In the genomic region with DNA sequence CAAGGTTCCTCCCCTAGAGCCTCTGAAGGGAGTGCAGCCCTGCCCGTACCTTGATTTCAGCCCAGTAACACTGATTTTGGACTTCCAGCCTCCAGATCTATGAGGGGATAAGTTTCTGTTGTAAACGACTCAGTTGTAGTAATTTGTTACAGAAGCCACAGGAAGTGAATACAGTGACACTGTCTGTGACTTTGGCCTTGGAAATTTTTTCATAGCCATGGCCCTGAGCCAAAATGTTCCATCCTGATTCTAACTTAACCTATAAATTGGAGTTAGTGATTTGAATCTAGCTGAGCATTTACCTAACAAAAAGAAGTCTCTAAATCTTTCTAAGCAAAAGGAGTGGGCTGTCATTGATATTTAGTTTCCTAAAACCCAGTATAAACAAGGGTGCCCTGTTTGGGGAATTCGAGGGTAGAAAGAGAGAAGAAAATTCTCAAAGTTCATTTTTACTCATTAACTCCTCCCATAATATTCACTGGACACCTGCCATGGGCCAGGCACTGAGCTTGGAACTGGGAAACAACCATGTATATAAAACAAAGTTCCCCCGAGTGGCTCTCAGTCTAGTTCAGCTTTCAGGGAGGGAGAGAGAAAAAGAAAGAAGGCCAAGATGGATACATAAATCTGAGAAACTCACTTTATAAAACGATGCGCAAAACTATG, we compare ENCODE assay signal across 1 cellular context.
TF ChIP-seq lines count a peak whose summit lies in the region.

No MANE protein-coding gene starts in this region.

TF ChIP-seq in GM23338, 12 proteins besides CTCF, POLR2A, EP300 and RAD21 (continued from another document):
- TF ChIP-seq, protein P1, sequence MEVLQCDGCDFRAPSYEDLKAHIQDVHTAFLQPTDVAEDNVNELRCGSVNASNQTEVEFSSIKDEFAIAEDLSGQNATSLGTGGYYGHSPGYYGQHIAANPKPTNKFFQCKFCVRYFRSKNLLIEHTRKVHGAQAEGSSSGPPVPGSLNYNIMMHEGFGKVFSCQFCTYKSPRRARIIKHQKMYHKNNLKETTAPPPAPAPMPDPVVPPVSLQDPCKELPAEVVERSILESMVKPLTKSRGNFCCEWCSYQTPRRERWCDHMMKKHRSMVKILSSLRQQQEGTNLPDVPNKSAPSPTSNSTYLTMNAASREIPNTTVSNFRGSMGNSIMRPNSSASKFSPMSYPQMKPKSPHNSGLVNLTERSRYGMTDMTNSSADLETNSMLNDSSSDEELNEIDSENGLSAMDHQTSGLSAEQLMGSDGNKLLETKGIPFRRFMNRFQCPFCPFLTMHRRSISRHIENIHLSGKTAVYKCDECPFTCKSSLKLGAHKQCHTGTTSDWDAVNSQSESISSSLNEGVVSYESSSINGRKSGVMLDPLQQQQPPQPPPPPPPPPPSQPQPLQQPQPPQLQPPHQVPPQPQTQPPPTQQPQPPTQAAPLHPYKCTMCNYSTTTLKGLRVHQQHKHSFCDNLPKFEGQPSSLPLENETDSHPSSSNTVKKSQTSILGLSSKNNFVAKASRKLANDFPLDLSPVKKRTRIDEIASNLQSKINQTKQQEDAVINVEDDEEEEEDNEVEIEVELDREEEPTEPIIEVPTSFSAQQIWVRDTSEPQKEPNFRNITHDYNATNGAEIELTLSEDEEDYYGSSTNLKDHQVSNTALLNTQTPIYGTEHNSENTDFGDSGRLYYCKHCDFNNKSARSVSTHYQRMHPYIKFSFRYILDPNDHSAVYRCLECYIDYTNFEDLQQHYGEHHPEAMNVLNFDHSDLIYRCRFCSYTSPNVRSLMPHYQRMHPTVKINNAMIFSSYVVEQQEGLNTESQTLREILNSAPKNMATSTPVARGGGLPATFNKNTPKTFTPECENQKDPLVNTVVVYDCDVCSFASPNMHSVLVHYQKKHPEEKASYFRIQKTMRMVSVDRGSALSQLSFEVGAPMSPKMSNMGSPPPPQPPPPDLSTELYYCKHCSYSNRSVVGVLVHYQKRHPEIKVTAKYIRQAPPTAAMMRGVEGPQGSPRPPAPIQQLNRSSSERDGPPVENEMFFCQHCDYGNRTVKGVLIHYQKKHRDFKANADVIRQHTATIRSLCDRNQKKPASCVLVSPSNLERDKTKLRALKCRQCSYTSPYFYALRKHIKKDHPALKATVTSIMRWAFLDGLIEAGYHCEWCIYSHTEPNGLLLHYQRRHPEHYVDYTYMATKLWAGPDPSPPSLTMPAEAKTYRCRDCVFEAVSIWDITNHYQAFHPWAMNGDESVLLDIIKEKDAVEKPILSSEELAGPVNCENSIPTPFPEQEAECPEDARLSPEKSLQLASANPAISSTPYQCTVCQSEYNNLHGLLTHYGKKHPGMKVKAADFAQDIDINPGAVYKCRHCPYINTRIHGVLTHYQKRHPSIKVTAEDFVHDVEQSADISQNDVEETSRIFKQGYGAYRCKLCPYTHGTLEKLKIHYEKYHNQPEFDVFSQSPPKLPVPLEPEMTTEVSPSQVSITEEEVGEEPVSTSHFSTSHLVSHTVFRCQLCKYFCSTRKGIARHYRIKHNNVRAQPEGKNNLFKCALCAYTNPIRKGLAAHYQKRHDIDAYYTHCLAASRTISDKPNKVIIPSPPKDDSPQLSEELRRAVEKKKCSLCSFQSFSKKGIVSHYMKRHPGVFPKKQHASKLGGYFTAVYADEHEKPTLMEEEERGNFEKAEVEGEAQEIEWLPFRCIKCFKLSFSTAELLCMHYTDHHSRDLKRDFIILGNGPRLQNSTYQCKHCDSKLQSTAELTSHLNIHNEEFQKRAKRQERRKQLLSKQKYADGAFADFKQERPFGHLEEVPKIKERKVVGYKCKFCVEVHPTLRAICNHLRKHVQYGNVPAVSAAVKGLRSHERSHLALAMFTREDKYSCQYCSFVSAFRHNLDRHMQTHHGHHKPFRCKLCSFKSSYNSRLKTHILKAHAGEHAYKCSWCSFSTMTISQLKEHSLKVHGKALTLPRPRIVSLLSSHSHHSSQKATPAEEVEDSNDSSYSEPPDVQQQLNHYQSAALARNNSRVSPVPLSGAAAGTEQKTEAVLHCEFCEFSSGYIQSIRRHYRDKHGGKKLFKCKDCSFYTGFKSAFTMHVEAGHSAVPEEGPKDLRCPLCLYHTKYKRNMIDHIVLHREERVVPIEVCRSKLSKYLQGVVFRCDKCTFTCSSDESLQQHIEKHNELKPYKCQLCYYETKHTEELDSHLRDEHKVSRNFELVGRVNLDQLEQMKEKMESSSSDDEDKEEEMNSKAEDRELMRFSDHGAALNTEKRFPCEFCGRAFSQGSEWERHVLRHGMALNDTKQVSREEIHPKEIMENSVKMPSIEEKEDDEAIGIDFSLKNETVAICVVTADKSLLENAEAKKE (CRISPR knock-in tag; IDR thresholded peaks at IDR 0.05), result no peak
- TF ChIP-seq, protein P2, sequence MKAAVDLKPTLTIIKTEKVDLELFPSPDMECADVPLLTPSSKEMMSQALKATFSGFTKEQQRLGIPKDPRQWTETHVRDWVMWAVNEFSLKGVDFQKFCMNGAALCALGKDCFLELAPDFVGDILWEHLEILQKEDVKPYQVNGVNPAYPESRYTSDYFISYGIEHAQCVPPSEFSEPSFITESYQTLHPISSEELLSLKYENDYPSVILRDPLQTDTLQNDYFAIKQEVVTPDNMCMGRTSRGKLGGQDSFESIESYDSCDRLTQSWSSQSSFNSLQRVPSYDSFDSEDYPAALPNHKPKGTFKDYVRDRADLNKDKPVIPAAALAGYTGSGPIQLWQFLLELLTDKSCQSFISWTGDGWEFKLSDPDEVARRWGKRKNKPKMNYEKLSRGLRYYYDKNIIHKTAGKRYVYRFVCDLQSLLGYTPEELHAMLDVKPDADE (IDR thresholded peaks at IDR 0.05), result no peak
- no peak for TF ChIP-seq EZH2phosphoT487 (IDR thresholded peaks at IDR 0.05; ENCODE audit: unreplicated experiment)
- TF ChIP-seq STAT1 (IDR thresholded peaks at IDR 0.05; ENCODE audit: unreplicated experiment), result no peak
- no peak for TF ChIP-seq NANOG (IDR thresholded peaks at IDR 0.05; ENCODE audit: borderline replicate concordance)
- no peak for TF ChIP-seq ZNF331 (CRISPR knock-in tag; IDR thresholded peaks at IDR 0.05; ENCODE audit: low read depth)
